ENCODE assay signal across 29 cellular contexts in the genomic region with DNA sequence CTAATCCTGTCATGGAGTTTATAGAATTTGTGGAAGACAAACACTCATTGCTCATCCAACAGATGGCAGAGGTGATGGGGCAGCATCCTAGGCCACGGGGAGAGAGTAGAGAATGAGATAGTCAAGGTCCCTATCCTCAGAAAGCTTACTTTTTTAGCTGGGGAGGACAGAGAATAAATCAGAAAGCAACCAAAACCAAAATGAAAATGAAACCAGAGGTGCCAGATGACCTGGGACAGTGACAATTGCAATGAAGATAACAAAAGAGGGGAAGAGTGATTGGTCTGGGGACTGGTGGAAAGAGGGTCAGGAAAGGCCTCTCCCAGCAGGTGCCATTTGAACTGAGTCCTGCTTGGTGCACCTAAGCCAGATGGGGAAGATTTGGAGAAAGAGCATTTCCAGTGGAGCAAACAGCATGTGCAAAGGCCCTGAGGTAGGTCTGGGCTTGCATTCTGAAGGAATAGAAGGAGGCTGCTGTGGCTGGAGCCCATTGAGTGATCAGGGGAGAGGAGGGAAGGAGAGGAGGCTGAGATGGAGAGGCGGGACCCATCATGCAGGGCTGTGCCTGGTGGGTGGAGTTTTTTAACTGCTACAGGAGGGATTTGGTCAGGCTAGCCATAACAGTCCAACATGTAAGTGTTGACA.
"Had no signal": no experiment of that assay in that cellular context is flagged by ENCODE, and none has a peak within 500 bp of the region (broad histone marks: within the 10 kb centered on the region; RNA-seq: fewer than 3 reads in every experiment).

No MANE protein-coding gene starts in this region.

- FAIRE-seq: TTC549 had no signal

- DNase-seq: activated B cell treated with CpG ODN at 0.5 μM for 24 hours; activated CD4-positive, alpha-beta memory T cell treated with anti-CD3 and anti-CD28 coated beads for 36 hours; activated CD4-positive, alpha-beta T cell treated with anti-CD3 and anti-CD28 coated beads for 4 hours; activated CD4-positive, alpha-beta T cell treated with anti-CD3 and anti-CD28 coated beads, Interleukin-2, amount 50 U/mL, for 1 hour; activated CD4-positive, CD25-positive, alpha-beta regulatory T cell treated with anti-CD3 and anti-CD28 coated beads, Interleukin-2, amount 50 U/mL, for 72 hours; activated CD8-positive, alpha-beta memory T cell treated with anti-CD3 and anti-CD28 coated beads, Interleukin-2, amount 50 U/mL, for 4 hours; activated gamma-delta T cell treated with Interleukin-2 at 50 U/mL for 16 hours; activated naive CD4-positive, alpha-beta T cell treated with anti-CD3 and anti-CD28 coated beads for 36 hours; activated T-cell treated with anti-CD3 and anti-CD28 coated beads for 4 hours; activated T-cell treated with anti-CD3 and anti-CD28 coated beads, Interleukin-2, amount 50 U/mL, for 4 hours; body of pancreas; NCI-H1092 treated with DMSO at 0.1 percent for 48 hours; NCI-H1417 treated with DMSO at 0.1 percent for 48 hours; NCI-H187 treated with DMSO at 0.1 percent for 48 hours; NCI-H2081; NCI-H2171 treated with DMSO at 0.1 percent for 48 hours; NCI-H2227 treated with DMSO at 0.1 percent for 48 hours; NCI-H446; NCI-H510A treated with DMSO at 0.1 percent for 48 hours; NCI-H526 treated with DMSO at 0.1 percent for 48 hours; NCI-H774; Peyer's patch; RPMI8226; SHP77 treated with DMSO at 0.1 percent for 48 hours; SK-N-SH had no signal

- H3K9me3 ChIP-seq: adrenal gland, body of pancreas, SK-N-SH had no signal

- H3K36me3 ChIP-seq: adrenal gland, breast epithelium, Peyer's patch, SJSA1 had no signal

- H3K4me1 ChIP-seq: adrenal gland, body of pancreas, breast epithelium, Peyer's patch had no signal

- ATAC-seq: body of pancreas had no signal

- H3K9me2 ChIP-seq: SK-N-SH had no signal

- H3K4me2 ChIP-seq: SK-N-SH had no signal

- H3K4me3 ChIP-seq: adrenal gland, body of pancreas, breast epithelium, Peyer's patch, SJSA1 had no signal

- H3K9ac ChIP-seq: SK-N-SH had no signal

- H3K27me3 ChIP-seq: body of pancreas, breast epithelium, Peyer's patch, SJSA1 had no signal

- H3K27ac ChIP-seq: adrenal gland, body of pancreas, breast epithelium, Peyer's patch had no signal
